20 cellular contexts compared by ENCODE assay signal in the genomic region with DNA sequence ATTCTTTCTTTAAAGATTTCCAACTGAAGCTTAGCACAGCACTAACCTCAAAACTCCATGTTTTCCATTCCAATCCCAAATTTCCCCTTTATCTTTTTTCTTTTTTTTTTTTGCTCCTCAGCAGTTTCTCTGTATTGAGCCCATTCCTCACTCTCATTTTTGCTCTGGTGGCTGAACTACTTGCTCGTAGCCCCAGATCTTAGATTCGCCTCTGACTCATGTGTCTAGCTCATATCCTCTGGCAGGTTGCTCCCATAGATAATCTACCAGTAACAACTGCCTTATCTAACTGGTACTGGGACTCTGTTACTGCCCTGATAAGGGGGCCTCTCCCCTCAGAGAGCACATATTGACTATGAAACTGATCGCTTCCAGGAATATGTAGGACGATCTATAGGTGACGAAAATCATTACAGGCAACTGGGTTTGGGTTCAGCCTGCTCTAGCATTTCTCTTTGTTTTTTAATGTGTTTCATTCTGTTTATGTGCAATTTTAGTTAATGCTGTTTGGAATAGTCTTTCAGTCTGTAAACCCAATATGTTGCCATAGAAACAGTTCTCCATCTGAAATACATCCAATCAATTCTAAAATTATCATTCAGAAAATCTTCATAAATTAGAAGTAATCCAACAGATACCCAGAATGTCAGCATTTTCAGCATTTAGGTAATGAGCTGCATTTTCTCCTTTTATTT. TPM values are rescaled to one million over a fixed set of nuclear protein-coding genes. Genes with fewer than 3 reads are reported as not detected.
"Had no signal": no experiment of that assay in that cellular context is flagged by ENCODE, and none has a peak within 500 bp of the region (broad histone marks: within the 10 kb centered on the region; RNA-seq: fewer than 3 reads in every experiment).

No MANE protein-coding gene starts in this region.

- H3K27me3 ChIP-seq: ascending aorta, breast epithelium, gastrocnemius medialis, tibial nerve, uterus had no signal

- H3K36me3 ChIP-seq: ascending aorta, breast epithelium, gastrocnemius medialis, lower lobe of right lung, tibial nerve, uterus had no signal

- FAIRE-seq: islet of Langerhans had no signal

- DNase-seq: activated CD4-positive, alpha-beta T cell treated with anti-CD3 and anti-CD28 coated beads for 1 hour; activated CD4-positive, alpha-beta T cell treated with anti-CD3 and anti-CD28 coated beads, Interleukin-2, amount 50 U/mL, for 4 hours; activated gamma-delta T cell; cerebellar nuclear complex; cortex of kidney; effector CD4-positive, alpha-beta T cell; gastrocnemius medialis; head of caudate nucleus; lower lobe of right lung; occipital lobe; T-helper 1 cell; T-helper 9 cell; uterus had no signal

- H3K9me3 ChIP-seq: gastrocnemius medialis, lower lobe of right lung, uterus had no signal

- ATAC-seq: esophagus mucosa, gastrocnemius medialis had no signal

- H3K4me3 ChIP-seq: ascending aorta, breast epithelium, gastrocnemius medialis, lower lobe of right lung, tibial nerve, uterus had no signal

- H3K4me1 ChIP-seq: ascending aorta, breast epithelium, gastrocnemius medialis, lower lobe of right lung, tibial nerve, uterus had no signal

- H3K27ac ChIP-seq: ascending aorta, breast epithelium, gastrocnemius medialis, lower lobe of right lung, tibial nerve, uterus, VCaP had no signal

RNA-seq across cellular contexts. Expression of gene COL9A1, which starts 34.6 kb away (rescaled TPM):
- total RNA-seq: esophagus mucosa, gastrocnemius medialis, lower lobe of right lung, posterior vena cava had no signal
